ENCODE assay signal across 8 cellular contexts in genomic region chr13:51849145-51850101, GRCh38. TPM values are rescaled to one million over a fixed set of nuclear protein-coding genes. Genes with fewer than 3 reads are reported as not detected.
DNase-seq lines count a peak whose midpoint lies in the region; ATAC-seq and TF ChIP-seq lines count a peak whose summit lies in the region.

No MANE protein-coding gene starts in this region.

- H3K36me3 ChIP-seq in testis (ENCODE audit: low read depth, missing control alignments): no peaks in the 10 kb centered on the region

- no peaks in the 10 kb centered on the region for H3K27me3 ChIP-seq in testis

- no peak for ATAC-seq in GM19455 (IDR thresholded peaks at IDR 0.05; ENCODE audit: unreplicated experiment)

- DNase-seq in Daoy (ENCODE audit: low read depth) (peak; percentile 21), HuH-7 (ENCODE audit: low spot score) (peak; percentile 59), foreskin fibroblast (peak in 1 of 2 donors; percentile 12), testis (peak; percentile 45), caudate nucleus (lab: John Stamatoyannopoulos, UW) (no peak), NCI-H128 (lab: John Stamatoyannopoulos, UW; ENCODE audit: unreplicated experiment) (no peak)
- DNase-seq in activated CD4-positive, alpha-beta T cell treated with anti-CD3 and anti-CD28 coated beads, Interleukin-2, amount 50 U/mL, for 4 hours: peak; percentile 18 to 21

- no peak for TF ChIP-seq POLR2A in testis (IDR thresholded peaks at IDR 0.05)

- H3K4me1 ChIP-seq in testis: no peaks in the 10 kb centered on the region

- no peaks in the 10 kb centered on the region for H3K9me3 ChIP-seq in testis

- no peak overlapping the region for H3K4me3 ChIP-seq in foreskin fibroblast (ENCODE audit: low read depth in 1 of 2, low read length in 2 of 2)
- H3K4me3 ChIP-seq in testis: no peak overlapping the region

- intact Hi-C loops in testis (cut with DNase I; ENCODE audit: low total_unique reads): no loop called here

- 62 to 66% methylated on average over 20 to 21 of the region's 21 CpGs for WGBS in testis, 2 donors

- H3K27ac ChIP-seq in testis: no peak overlapping the region
- no peak overlapping the region for H3K27ac ChIP-seq in caudate nucleus (ENCODE audit: low read depth, low read length)

- TF ChIP-seq CTCF in foreskin fibroblast (IDR thresholded peaks at IDR 0.05; ENCODE audit: low read depth, low read length) (peak; percentile 56), testis (IDR thresholded peaks at IDR 0.05) (peak in 1 of 3 experiments; percentile 46)

RNA-seq across cellular contexts. Expression of gene TMEM272, which starts 4.4 kb away (rescaled TPM):
- total RNA-seq in Daoy (2014; rRNA removed; shearing (Covaris generic)): not detected in 2 replicates
- 1 to 10 TPM; 1.7 to 1.9 TPM for total RNA-seq in testis
- 0.50 TPM for polyA plus RNA-seq in testis (ENCODE audit: insufficient read depth, low read depth, low replicate concordance)

RNA-seq across cellular contexts. Expression of gene CCDC70, which starts 12.3 kb away (rescaled TPM):
- total RNA-seq in Daoy (2014; rRNA removed; shearing (Covaris generic)): not detected in 2 replicates
- total RNA-seq in testis: 10 to 100 TPM; 35.7 to 82.2 TPM
- polyA plus RNA-seq in testis (ENCODE audit: insufficient read depth, low read depth, low replicate concordance): 175 TPM

RNA-seq across cellular contexts. Expression of gene DHRS12, which starts 45.5 kb away (rescaled TPM):
- 0.27 TPM in 1 of 2 replicates, not detected in the other for total RNA-seq in Daoy (2014; rRNA removed; shearing (Covaris generic))
- 10 to 100 TPM; 11.4 to 16.8 TPM for total RNA-seq in testis
- polyA plus RNA-seq in testis (ENCODE audit: insufficient read depth, low read depth, low replicate concordance): 15.9 TPM

Comparison
In these comparisons a context has a peak if more than half of its experiments do, and no peak if none do; other contexts are left out.
1. DNase-seq: peak in Daoy (single experiment), HuH-7 (single experiment), activated CD4-positive, alpha-beta T cell treated with anti-CD3 and anti-CD28 coated beads, Interleukin-2, amount 50 U/mL, for 4 hours (2 of 2) and testis (single experiment); none in caudate nucleus (0 of 61) and NCI-H128 (single experiment).
2. RNA of gene CCDC70, which starts 12.3 kb away (total RNA-seq): 35.7 to 82.2 TPM in testis; not detected in Daoy; every median in the first group is over 10 times any median in the second.